22 cellular contexts compared by ENCODE assay signal in the genomic region with DNA sequence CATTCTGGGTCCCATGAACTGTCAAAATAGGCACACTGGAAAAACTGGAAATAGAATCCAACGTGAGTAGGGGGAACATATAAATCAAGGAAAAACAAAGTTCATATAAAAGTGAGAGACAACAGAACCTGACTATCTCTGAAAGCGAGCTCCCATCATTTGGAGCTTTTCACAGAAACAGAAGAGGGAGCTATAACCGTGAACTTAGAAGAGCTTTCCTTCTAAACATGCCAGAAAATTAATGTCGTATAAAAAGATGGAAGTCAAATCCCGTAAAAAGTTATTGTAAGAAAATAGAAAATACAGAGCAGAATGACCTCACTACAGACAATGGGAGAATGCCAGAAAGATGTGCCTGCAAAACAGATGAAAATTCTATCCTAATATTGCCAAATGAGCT. TPM values are rescaled to one million over a fixed set of nuclear protein-coding genes. Genes with fewer than 3 reads are reported as not detected.
DNase-seq lines count a peak whose midpoint lies in the region; ATAC-seq, FAIRE-seq and TF ChIP-seq lines count a peak whose summit lies in the region.
"Had no signal": no experiment of that assay in that cellular context is flagged by ENCODE, and none has a peak within 500 bp of the region (broad histone marks: within the 10 kb centered on the region; RNA-seq: fewer than 3 reads in every experiment).

No MANE protein-coding gene starts in this region.

- no peak for TF ChIP-seq EP300 in A549 (IDR thresholded peaks at IDR 0.05)

- in situ Hi-C loops in HAP-1 (cut with MboI; ENCODE audit: low sequenced_read_pairs): no loop called here

- peak; percentile 43 for TF ChIP-seq CTCF in A549 (IDR thresholded peaks at IDR 0.05)
- TF ChIP-seq CTCF in GM23338 (conservative IDR thresholded peaks at IDR 0.05; ENCODE audit: low read depth in 2 of 2): peak; percentile 17 to 31; a peak in 2 of 4 replicates

- H3K36me3 ChIP-seq in GM23338 (ENCODE audit: insufficient read depth) (no peaks in the 10 kb centered on the region), HAP-1 (replicated peaks) (no peaks in the 10 kb centered on the region)
- H3K36me3 ChIP-seq: stomach, vagina had no signal

- peak; percentile 36 to 47; a peak in 4 of 5 replicates for TF ChIP-seq RAD21 in A549 (conservative IDR thresholded peaks at IDR 0.05 in 1 of 2, IDR thresholded peaks at IDR 0.05 in 1 of 2)

- H3K36me3 Mint-ChIP-seq in GM23338 (ENCODE audit: low read depth): no peaks in the 10 kb centered on the region

- no peaks in the 10 kb centered on the region for H3K79me2 ChIP-seq in GM23338 (replicated peaks; ENCODE audit: insufficient read depth)

- peak in 1 of 2 experiments; percentile 29 for DNase-seq in A549 (ENCODE audit: low read depth in 1 of 2, low spot score in 1 of 2)
- no peak for DNase-seq in GM23338 (ENCODE audit: low spot score)
- DNase-seq in RPMI7951 (ENCODE audit: low read depth): peak; percentile 26
- DNase-seq in fibroblast of gingiva (ENCODE audit: low read depth): peak; percentile 14
- DNase-seq in RPMI8226: no peak
- no peak for DNase-seq in HAP-1 (ENCODE audit: low spot score in 2 of 2)
- DNase-seq in middle frontal gyrus (ENCODE audit: extremely low spot score, low spot score): no peak
- DNase-seq: activated CD8-positive, alpha-beta memory T cell treated with anti-CD3 and anti-CD28 coated beads, Interleukin-2, amount 50 U/mL, for 4 hours; activated naive CD4-positive, alpha-beta T cell treated with anti-CD3 and anti-CD28 coated beads, Interleukin-2, amount 50 U/mL, for 16 hours; AML-193; effector CD4-positive, alpha-beta T cell; MM.1S; NCI-H187 treated with DMSO at 0.1 percent for 48 hours; NCI-H526; nephron progenitor cell; retina; stomach; T-helper 1 cell had no signal

- H3K4me3 ChIP-seq in A549 (no peak overlapping the region), GM23338 (no peak overlapping the region), HAP-1 (no peak overlapping the region)
- H3K4me3 ChIP-seq: stomach, vagina had no signal

- peak overlapping the region; percentile 33 for H3K4me2 ChIP-seq in A549
- H3K4me2 ChIP-seq in GM23338: no peak overlapping the region

- no peaks in the 10 kb centered on the region for H3K4me1 Mint-ChIP-seq in GM23338
- H3K4me1 Mint-ChIP-seq: nephron progenitor cell had no signal

- TF ChIP-seq POLR2A in A549 (IDR thresholded peaks at IDR 0.05; ENCODE audit: low read length): no peak

- no peak overlapping the region for H3K27ac Mint-ChIP-seq in GM23338
- H3K27ac Mint-ChIP-seq: nephron progenitor cell had no signal

- H3K9me3 ChIP-seq in A549 (no peaks in the 10 kb centered on the region), HAP-1 (no peaks in the 10 kb centered on the region)
- H3K9me3 ChIP-seq: stomach, vagina had no signal

- no peak overlapping the region for H2AFZ ChIP-seq in GM23338

- H4K20me1 ChIP-seq in GM23338 (replicated peaks; ENCODE audit: insufficient read depth): no peaks in the 10 kb centered on the region

- H3K27me3 ChIP-seq in GM23338 (ENCODE audit: insufficient read depth) (no peaks in the 10 kb centered on the region), HAP-1 (ENCODE audit: low read depth) (peaks cover 11% of the 10 kb centered on the region)
- H3K27me3 ChIP-seq: vagina had no signal

- POLR2A ChIA-PET in A549 (lab: Yijun Ruan, JAX): no interaction called here

- no peaks in the 10 kb centered on the region for H3F3A ChIP-seq in GM23338 (replicated peaks; ENCODE audit: low read depth)

- no peaks in the 10 kb centered on the region for H3K9me2 ChIP-seq in GM23338 (ENCODE audit: insufficient read depth)

- ATAC-seq in A549 (peak; percentile 55 to 59; a peak in 3 of 6 replicates), GM23338 (no peak), HG03354 (IDR thresholded peaks at IDR 0.05; ENCODE audit: poor library complexity, severe bottlenecking, unreplicated experiment) (no peak)
- ATAC-seq: activated CD4-positive, CD25-positive, alpha-beta regulatory T cell treated with anti-CD3 and anti-CD28 coated beads, Interleukin-2, amount 50 U/mL, for 24 hours had no signal

- peak; percentile 81 for FAIRE-seq in A549 (lab: Jason Lieb, UNC)
- FAIRE-seq: GM19239 had no signal

- CTCF ChIA-PET in A549 (lab: Yijun Ruan, JAX): interaction anchor here (1.1 to 12.8 kb wide), 7 partner anchors 10 to 389 kb away, joined by 3 to 142 read pairs (median 3); no protein-coding TSS in a partner anchor

- 30% methylated on average over 5 of the region's 5 CpGs for WGBS in A549 (ENCODE audit: missing lambda C conversion rate)

- H3K4me1 ChIP-seq in A549: peaks cover 25% of the 10 kb centered on the region
- H3K4me1 ChIP-seq in GM23338 (ENCODE audit: insufficient read depth): no peaks in the 10 kb centered on the region
- no peaks in the 10 kb centered on the region for H3K4me1 ChIP-seq in HAP-1
- H3K4me1 ChIP-seq: stomach, vagina had no signal

- H3K27ac ChIP-seq in A549 (no peak overlapping the region), GM23338 (ENCODE audit: low read depth) (no peak overlapping the region)
- H3K27ac ChIP-seq: stomach, vagina had no signal

- H3K9me3 Mint-ChIP-seq in GM23338: no peaks in the 10 kb centered on the region; the same call in 2 of the 3 replicates

- H3K27me3 Mint-ChIP-seq in GM23338 (ENCODE audit: insufficient read depth, low read depth, poor library complexity): peaks cover 2% of the 10 kb centered on the region

- no peak overlapping the region for H3K4me3 Mint-ChIP-seq in GM23338
- H3K4me3 Mint-ChIP-seq: nephron progenitor cell had no signal

TF ChIP-seq in A549, 52 proteins besides CTCF, POLR2A, EP300 and RAD21:
- TF ChIP-seq, protein P1, sequence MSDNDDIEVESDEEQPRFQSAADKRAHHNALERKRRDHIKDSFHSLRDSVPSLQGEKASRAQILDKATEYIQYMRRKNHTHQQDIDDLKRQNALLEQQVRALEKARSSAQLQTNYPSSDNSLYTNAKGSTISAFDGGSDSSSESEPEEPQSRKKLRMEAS (IDR thresholded peaks at IDR 0.05): no peak
- TF ChIP-seq, protein P2, sequence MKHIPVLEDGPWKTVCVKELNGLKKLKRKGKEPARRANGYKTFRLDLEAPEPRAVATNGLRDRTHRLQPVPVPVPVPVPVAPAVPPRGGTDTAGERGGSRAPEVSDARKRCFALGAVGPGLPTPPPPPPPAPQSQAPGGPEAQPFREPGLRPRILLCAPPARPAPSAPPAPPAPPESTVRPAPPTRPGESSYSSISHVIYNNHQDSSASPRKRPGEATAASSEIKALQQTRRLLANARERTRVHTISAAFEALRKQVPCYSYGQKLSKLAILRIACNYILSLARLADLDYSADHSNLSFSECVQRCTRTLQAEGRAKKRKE (CRISPR knock-in tag; IDR thresholded peaks at IDR 0.05; ENCODE audit: low read depth): no peak
- no peak for TF ChIP-seq KDM5A (IDR thresholded peaks at IDR 0.05)
- no peak for TF ChIP-seq RCOR1 (IDR thresholded peaks at IDR 0.05; ENCODE audit: low read depth, low read length)
- TF ChIP-seq CBX2 (IDR thresholded peaks at IDR 0.05; ENCODE audit: borderline replicate concordance, low read depth): no peak
- no peak for TF ChIP-seq RFX5 (IDR thresholded peaks at IDR 0.05)

TF ChIP-seq in GM23338, 12 proteins besides CTCF, POLR2A, EP300 and RAD21 (continues in another document):
- TF ChIP-seq EZH2phosphoT487 (IDR thresholded peaks at IDR 0.05; ENCODE audit: unreplicated experiment): no peak
- no peak for TF ChIP-seq STAT1 (IDR thresholded peaks at IDR 0.05; ENCODE audit: unreplicated experiment)
- TF ChIP-seq POLR2AphosphoS5 (IDR thresholded peaks at IDR 0.05; ENCODE audit: low read depth): no peak
- TF ChIP-seq, protein P3, sequence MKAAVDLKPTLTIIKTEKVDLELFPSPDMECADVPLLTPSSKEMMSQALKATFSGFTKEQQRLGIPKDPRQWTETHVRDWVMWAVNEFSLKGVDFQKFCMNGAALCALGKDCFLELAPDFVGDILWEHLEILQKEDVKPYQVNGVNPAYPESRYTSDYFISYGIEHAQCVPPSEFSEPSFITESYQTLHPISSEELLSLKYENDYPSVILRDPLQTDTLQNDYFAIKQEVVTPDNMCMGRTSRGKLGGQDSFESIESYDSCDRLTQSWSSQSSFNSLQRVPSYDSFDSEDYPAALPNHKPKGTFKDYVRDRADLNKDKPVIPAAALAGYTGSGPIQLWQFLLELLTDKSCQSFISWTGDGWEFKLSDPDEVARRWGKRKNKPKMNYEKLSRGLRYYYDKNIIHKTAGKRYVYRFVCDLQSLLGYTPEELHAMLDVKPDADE (IDR thresholded peaks at IDR 0.05): no peak
- no peak for TF ChIP-seq ZNF331 (CRISPR knock-in tag; IDR thresholded peaks at IDR 0.05; ENCODE audit: low read depth)
- TF ChIP-seq NANOG (IDR thresholded peaks at IDR 0.05; ENCODE audit: borderline replicate concordance): no peak
- no peak for TF ChIP-seq ZNF114 (CRISPR knock-in tag; IDR thresholded peaks at IDR 0.05)

RNA-seq across cellular contexts. Expression of a gene that starts 23.9 kb away (rescaled TPM):
- 139 and 155 TPM in 2 replicates for polyA plus RNA-seq in A549 (2011; rRNA removed)
- 268 and 301 TPM in 2 replicates for polyA plus RNA-seq in A549 (2012; cell fraction: cytosol; rRNA removed)
- 255 and 270 TPM in 2 replicates for polyA plus RNA-seq in A549 (2012; cell fraction: nucleus; rRNA removed)
- 147 to 153 TPM (median 149 TPM) in 3 replicates for polyA plus RNA-seq in A549 (2017; fragmentation: RNase III; extraction: RNeasy Plus Mini Kit Qiagen cat#74134 plus additional on column Dnase treatment)
- 81.2 and 115 TPM in 2 replicates for polyA minus RNA-seq in A549 (2011; rRNA and poly(A)+ RNA removed)
- 78.1 and 78.9 TPM in 2 replicates for total RNA-seq in GM23338 (2014; rRNA removed; shearing (Covaris generic))
- polyA plus RNA-seq in GM23338 (2016; fragmentation: Nextera tagmentation; extraction: Ambion mirVana): 121 TPM in 2 replicates
- 139 and 144 TPM in 2 replicates for total RNA-seq in RPMI7951 (2014; rRNA removed; shearing (Covaris generic))

RNA-seq across cellular contexts. Expression of a gene that starts 35.4 kb away (rescaled TPM):
- polyA plus RNA-seq in A549 (2011; rRNA removed): 0.52 and 0.73 TPM in 2 replicates
- polyA plus RNA-seq in A549 (2012; cell fraction: cytosol; rRNA removed): 0.24 and 0.29 TPM in 2 replicates
- polyA plus RNA-seq in A549 (2012; cell fraction: nucleus; rRNA removed): 0.36 and 0.40 TPM in 2 replicates
- 0.96 to 1.5 TPM (median 1.1 TPM) in 3 replicates for polyA plus RNA-seq in A549 (2017; fragmentation: RNase III; extraction: RNeasy Plus Mini Kit Qiagen cat#74134 plus additional on column Dnase treatment)
- 0.29 and 0.68 TPM in 2 replicates for polyA minus RNA-seq in A549 (2011; rRNA and poly(A)+ RNA removed)
- total RNA-seq in GM23338 (2014; rRNA removed; shearing (Covaris generic)): 0.39 and 0.45 TPM in 2 replicates
- 0.37 and 0.55 TPM in 2 replicates for polyA plus RNA-seq in GM23338 (2016; fragmentation: Nextera tagmentation; extraction: Ambion mirVana)
- total RNA-seq in RPMI7951 (2014; rRNA removed; shearing (Covaris generic)): 1.1 and 1.6 TPM in 2 replicates
- total RNA-seq: stomach, vagina had no signal

RNA-seq across cellular contexts. Expression of a gene that starts 35.6 kb away (rescaled TPM):
- polyA plus RNA-seq in A549 (2011; rRNA removed) (85.4 and 100 TPM in 2 replicates), A549 (2017; fragmentation: RNase III; extraction: RNeasy Plus Mini Kit Qiagen cat#74134 plus additional on column Dnase treatment) (72.1 to 79.4 TPM (median 76.7 TPM) in 3 replicates), GM23338 (2016; fragmentation: Nextera tagmentation; extraction: Ambion mirVana) (59.0 and 69.0 TPM in 2 replicates)
- polyA plus RNA-seq in A549 (2012; cell fraction: cytosol; rRNA removed): 46.2 and 48.1 TPM in 2 replicates
- 55.1 and 84.6 TPM in 2 replicates for polyA plus RNA-seq in A549 (2012; cell fraction: nucleus; rRNA removed)
- 76.7 and 87.6 TPM in 2 replicates for polyA minus RNA-seq in A549 (2011; rRNA and poly(A)+ RNA removed)
- 43.5 and 63.3 TPM in 2 replicates for total RNA-seq in GM23338 (2014; rRNA removed; shearing (Covaris generic))
- 29.2 and 37.6 TPM in 2 replicates for total RNA-seq in RPMI7951 (2014; rRNA removed; shearing (Covaris generic))

Comparison
In these comparisons a context has a peak if more than half of its experiments do, and no peak if none do; other contexts are left out.
1. ATAC-seq: peak in A549 (2 of 2); none in GM23338 (single experiment) and HG03354 (single experiment).
2. DNase-seq: peak in RPMI7951 (single experiment) and fibroblast of gingiva (single experiment); none in GM23338 (single experiment), RPMI8226 (single experiment), HAP-1 (0 of 2) and middle frontal gyrus (single experiment).